ENCODE assay signal across 26 cellular contexts in genomic region chr18:9746958-9747357, GRCh38.
"Had no signal": no experiment of that assay in that cellular context is flagged by ENCODE, and none has a peak within 500 bp of the region (broad histone marks: within the 10 kb centered on the region; RNA-seq: fewer than 3 reads in every experiment).

No MANE protein-coding gene starts in this region.

- H3K36me3 Mint-ChIP-seq: naive B cell; natural killer cell treated with Interleukin-12 subunit alpha and Interleukin-12 subunit beta and Interleukin-15 and Interleukin-18, amount 100 ng/mL, for 72 hours had no signal

- H3K27me3 ChIP-seq: dorsolateral prefrontal cortex, gastrocnemius medialis, right atrium auricular region, suprapubic skin, vagina had no signal

- H3K9me3 Mint-ChIP-seq: endodermal cell; naive B cell; natural killer cell treated with Interleukin-12 subunit alpha and Interleukin-12 subunit beta and Interleukin-15 and Interleukin-18, amount 100 ng/mL, for 72 hours; neural crest cell; stimulated activated naive CD8-positive, alpha-beta T cell treated with anti-CD3 and anti-CD28 coated beads, Interleukin-15, amount 100 ng/mL, for 72 hours had no signal

- H3K27ac ChIP-seq: dorsolateral prefrontal cortex, epithelial cell of prostate, gastrocnemius medialis, left ventricle myocardium inferior, lower lobe of right lung, prostate gland, right atrium auricular region, spleen, suprapubic skin, vagina had no signal

- H3K27ac Mint-ChIP-seq: endodermal cell; mesothelial cell of epicardium; naive B cell; natural killer cell treated with Interleukin-12 subunit alpha and Interleukin-12 subunit beta and Interleukin-15 and Interleukin-18, amount 100 ng/mL, for 72 hours; stimulated activated memory B cell treated with anti-CD40 and anti-IgM and Interleukin-4, amounts not matched to agents 10 μg/mL and 1 μg/mL and 100 μg/mL, for 72 hours; stimulated activated naive CD8-positive, alpha-beta T cell treated with anti-CD3 and anti-CD28 coated beads, Interleukin-15, amount 100 ng/mL, for 72 hours had no signal

- H3K4me1 Mint-ChIP-seq: stimulated activated naive CD8-positive, alpha-beta T cell treated with anti-CD3 and anti-CD28 coated beads, Interleukin-15, amount 100 ng/mL, for 72 hours had no signal

- H3K36me3 ChIP-seq: gastrocnemius medialis, left ventricle myocardium inferior, lower lobe of right lung, prostate gland, right atrium auricular region, spleen, suprapubic skin, vagina had no signal

- H3K4me3 ChIP-seq: dorsolateral prefrontal cortex, gastrocnemius medialis, left ventricle myocardium inferior, lower lobe of right lung, mucosa of descending colon, prostate gland, right atrium auricular region, spleen, suprapubic skin, vagina had no signal

- H3K4me1 ChIP-seq: prostate gland had no signal

- H3K27me3 Mint-ChIP-seq: stimulated activated memory B cell treated with anti-CD40 and anti-IgM and Interleukin-4, amounts not matched to agents 10 μg/mL and 1 μg/mL and 100 μg/mL, for 72 hours had no signal

- H3K4me3 Mint-ChIP-seq: endodermal cell; mesothelial cell of epicardium; naive B cell; natural killer cell treated with Interleukin-12 subunit alpha and Interleukin-12 subunit beta and Interleukin-15 and Interleukin-18, amount 100 ng/mL, for 72 hours; neural crest cell; stimulated activated memory B cell treated with anti-CD40 and anti-IgM and Interleukin-4, amounts not matched to agents 10 μg/mL and 1 μg/mL and 100 μg/mL, for 72 hours; stimulated activated naive CD8-positive, alpha-beta T cell treated with anti-CD3 and anti-CD28 coated beads, Interleukin-15, amount 100 ng/mL, for 72 hours had no signal

- H3K9me3 ChIP-seq: gastrocnemius medialis, left ventricle myocardium inferior, lower lobe of right lung, mucosa of descending colon, prostate gland, right atrium auricular region, spleen, suprapubic skin, vagina had no signal

- ATAC-seq: esophagus mucosa; gastrocnemius medialis; left cardiac atrium; lower lobe of right lung; mucosa of descending colon; natural killer cell treated with Interleukin-12 subunit alpha and Interleukin-12 subunit beta and Interleukin-15 and Interleukin-18, amount 100 ng/mL, for 72 hours; sciatic nerve; stimulated activated memory B cell treated with anti-CD40 and anti-IgM and Interleukin-4, amounts not matched to agents 10 μg/mL and 1 μg/mL and 100 μg/mL, for 72 hours; stimulated activated naive CD8-positive, alpha-beta T cell treated with anti-CD3 and anti-CD28 coated beads, Interleukin-15, amount 100 ng/mL, for 72 hours had no signal

- DNase-seq: dorsolateral prefrontal cortex; effector CD4-positive, alpha-beta T cell; foreskin fibroblast; gastrocnemius medialis; head of caudate nucleus; left cardiac atrium; left ventricle myocardium inferior; lower lobe of right lung; mucosa of descending colon; naive B cell; spleen; stimulated activated CD4-positive, alpha-beta T cell treated with anti-CD3 and anti-CD28 coated beads, Interleukin-4, amount 100 ng/mL, for 4 hours; stimulated activated naive CD8-positive, alpha-beta T cell treated with anti-CD3 and anti-CD28 coated beads, Interleukin-15, amount 100 ng/mL, for 72 hours; trophoblast cell had no signal
